ENCODE assay signal across 29 cellular contexts in the genomic region with DNA sequence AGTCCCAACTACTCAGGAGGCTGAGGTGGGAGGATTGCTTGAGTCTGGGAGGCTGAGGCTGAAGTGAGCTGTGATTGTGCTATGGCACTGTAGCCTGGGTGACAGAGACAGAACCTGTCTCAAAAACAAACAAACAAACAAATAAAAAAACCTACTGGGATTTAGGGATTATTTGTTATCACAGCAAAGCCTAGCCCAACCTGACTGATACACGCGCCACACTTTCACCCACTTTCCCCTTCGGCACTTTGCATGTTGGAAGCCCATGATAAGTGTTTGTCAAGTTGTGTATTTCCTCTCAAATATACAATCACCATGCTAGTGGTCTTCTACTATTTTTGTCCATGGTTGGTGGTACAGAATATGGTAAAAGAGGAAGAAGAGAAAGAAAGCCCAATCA.
"Had no signal": no experiment of that assay in that cellular context is flagged by ENCODE, and none has a peak within 500 bp of the region (broad histone marks: within the 10 kb centered on the region; RNA-seq: fewer than 3 reads in every experiment).

No MANE protein-coding gene starts in this region.

- H3K27ac Mint-ChIP-seq: stimulated activated effector memory CD8-positive, alpha-beta T cell treated with anti-CD3 and anti-CD28 coated beads, Interleukin-12 subunit alpha, Interleukin-12 subunit beta, amount 100 ng/mL, for 72 hours; stimulated activated memory B cell treated with anti-CD40 and anti-IgM and Interleukin-4, amounts not matched to agents 10 μg/mL and 1 μg/mL and 100 μg/mL, for 72 hours; stimulated activated naive B cell treated with anti-CD40 and anti-IgM and Interleukin-4, amounts not matched to agents 10 μg/mL and 1 μg/mL and 100 μg/mL, for 72 hours; stimulated activated naive CD8-positive, alpha-beta T cell treated with anti-CD3 and anti-CD28 coated beads, Interleukin-15, amount 100 ng/mL, for 72 hours; stimulated activated naive CD8-positive, alpha-beta T cell treated with anti-CD3 and anti-CD28 coated beads, Interleukin-15, Interleukin-2, amounts not matched to agents 100 ng/mL and 50 ng/mL, for 24 hours; type B pancreatic cell had no signal

- DNase-seq: stimulated activated CD4-positive, alpha-beta T cell treated with anti-CD3 and anti-CD28 coated beads, Interleukin-2, amount 100 ng/mL, for 48 hours; stimulated activated CD4-positive, alpha-beta T cell treated with anti-CD3 and anti-CD28 coated beads, Interleukin-4, amount 100 ng/mL, for 1 hour; stimulated activated CD4-positive, alpha-beta T cell treated with anti-CD3 and anti-CD28 coated beads, Interleukin-4, amount 100 ng/mL, for 24 hours; stimulated activated CD4-positive, alpha-beta T cell treated with anti-CD3 and anti-CD28 coated beads, Interleukin-4, amount 100 ng/mL, for 4 hours; stimulated activated CD8-positive, alpha-beta memory T cell treated with anti-CD3 and anti-CD28 coated beads, Interleukin-4, amount 100 ng/mL, for 48 hours; stimulated activated naive B cell treated with anti-CD40 and anti-IgM and Interleukin-4, amounts not matched to agents 10 μg/mL and 1 μg/mL and 100 μg/mL, for 72 hours; stimulated activated naive CD4-positive, alpha-beta T cell; stimulated activated naive CD4-positive, alpha-beta T cell treated with Interleukin-2 at 50 U/mL for 16 hours; stimulated activated naive CD8-positive, alpha-beta T cell treated with anti-CD3 and anti-CD28 coated beads, Interleukin-15, amount 100 ng/mL, for 72 hours; stimulated activated naive CD8-positive, alpha-beta T cell treated with anti-CD3 and anti-CD28 coated beads, Interleukin-15, Interleukin-2, amounts not matched to agents 100 U/mL and 50 U/mL, for 24 hours; stomach; substantia nigra; testis; thyroid gland; tibial artery; transverse colon; trophoblast cell; upper lobe of left lung; upper lobe of right lung; uterus had no signal

- H3K9me3 Mint-ChIP-seq: stimulated activated effector memory CD8-positive, alpha-beta T cell treated with anti-CD3 and anti-CD28 coated beads, Interleukin-12 subunit alpha, Interleukin-12 subunit beta, amount 100 ng/mL, for 72 hours; stimulated activated naive CD8-positive, alpha-beta T cell treated with anti-CD3 and anti-CD28 coated beads, Interleukin-15, Interleukin-2, amounts not matched to agents 100 ng/mL and 50 ng/mL, for 24 hours; type B pancreatic cell had no signal

- H3K4me1 ChIP-seq: stomach, suprapubic skin, testis, thyroid gland, tibial artery, tibial nerve, transverse colon, upper lobe of left lung, upper lobe of right lung, uterus, vagina had no signal

- H3K36me3 ChIP-seq: stomach, suprapubic skin, thoracic aorta, thyroid gland, tibial artery, tibial nerve, transverse colon, upper lobe of left lung, upper lobe of right lung, uterus, vagina had no signal

- H3K27ac ChIP-seq: stomach, suprapubic skin, testis, thoracic aorta, thyroid gland, tibial artery, tibial nerve, transverse colon, upper lobe of left lung, upper lobe of right lung, uterus, vagina had no signal

- FAIRE-seq: urothelium cell line had no signal

- H3K4me3 Mint-ChIP-seq: stimulated activated effector memory CD8-positive, alpha-beta T cell treated with anti-CD3 and anti-CD28 coated beads, Interleukin-12 subunit alpha, Interleukin-12 subunit beta, amount 100 ng/mL, for 72 hours; stimulated activated memory B cell treated with anti-CD40 and anti-IgM and Interleukin-4, amounts not matched to agents 10 μg/mL and 1 μg/mL and 100 μg/mL, for 72 hours; stimulated activated naive B cell treated with anti-CD40 and anti-IgM and Interleukin-4, amounts not matched to agents 10 μg/mL and 1 μg/mL and 100 μg/mL, for 72 hours; stimulated activated naive CD8-positive, alpha-beta T cell treated with anti-CD3 and anti-CD28 coated beads, Interleukin-15, amount 100 ng/mL, for 72 hours; stimulated activated naive CD8-positive, alpha-beta T cell treated with anti-CD3 and anti-CD28 coated beads, Interleukin-15, Interleukin-2, amounts not matched to agents 100 ng/mL and 50 ng/mL, for 24 hours; type B pancreatic cell had no signal

- H3K36me3 Mint-ChIP-seq: stimulated activated effector memory CD8-positive, alpha-beta T cell treated with anti-CD3 and anti-CD28 coated beads, Interleukin-12 subunit alpha, Interleukin-12 subunit beta, amount 100 ng/mL, for 72 hours; stimulated activated memory B cell treated with anti-CD40 and anti-IgM and Interleukin-4, amounts not matched to agents 10 μg/mL and 1 μg/mL and 100 μg/mL, for 72 hours; stimulated activated naive B cell treated with anti-CD40 and anti-IgM and Interleukin-4, amounts not matched to agents 10 μg/mL and 1 μg/mL and 100 μg/mL, for 72 hours; type B pancreatic cell had no signal

- ATAC-seq: stimulated activated effector memory CD8-positive, alpha-beta T cell treated with anti-CD3 and anti-CD28 coated beads, Interleukin-12 subunit alpha, Interleukin-12 subunit beta, amount 100 ng/mL, for 72 hours; stimulated activated memory B cell treated with anti-CD40 and anti-IgM and Interleukin-4, amounts not matched to agents 10 μg/mL and 1 μg/mL and 100 μg/mL, for 72 hours; stimulated activated naive B cell treated with anti-CD40 and anti-IgM and Interleukin-4, amounts not matched to agents 10 μg/mL and 1 μg/mL and 100 μg/mL, for 72 hours; stimulated activated naive CD8-positive, alpha-beta T cell treated with anti-CD3 and anti-CD28 coated beads, Interleukin-15, amount 100 ng/mL, for 72 hours; stimulated activated naive CD8-positive, alpha-beta T cell treated with anti-CD3 and anti-CD28 coated beads, Interleukin-15, Interleukin-2, amounts not matched to agents 100 U/mL and 50 U/mL, for 24 hours; upper lobe of right lung had no signal

- H3K4me1 Mint-ChIP-seq: stimulated activated effector memory CD8-positive, alpha-beta T cell treated with anti-CD3 and anti-CD28 coated beads, Interleukin-12 subunit alpha, Interleukin-12 subunit beta, amount 100 ng/mL, for 72 hours; stimulated activated memory B cell treated with anti-CD40 and anti-IgM and Interleukin-4, amounts not matched to agents 10 μg/mL and 1 μg/mL and 100 μg/mL, for 72 hours; stimulated activated naive B cell treated with anti-CD40 and anti-IgM and Interleukin-4, amounts not matched to agents 10 μg/mL and 1 μg/mL and 100 μg/mL, for 72 hours; stimulated activated naive CD8-positive, alpha-beta T cell treated with anti-CD3 and anti-CD28 coated beads, Interleukin-15, amount 100 ng/mL, for 72 hours had no signal

- H3K4me3 ChIP-seq: stomach, suprapubic skin, testis, thoracic aorta, thyroid gland, tibial artery, tibial nerve, transverse colon, upper lobe of left lung, upper lobe of right lung, uterus, vagina had no signal

- H3K9me3 ChIP-seq: suprapubic skin, testis, thoracic aorta, thyroid gland, tibial artery, transverse colon, upper lobe of left lung, upper lobe of right lung, uterus, vagina had no signal

- H3K27me3 ChIP-seq: stomach, suprapubic skin, testis, thyroid gland, tibial artery, tibial nerve, transverse colon, upper lobe of left lung, upper lobe of right lung, uterus, vagina had no signal
